ENCODE assay signal across 20 cellular contexts in genomic region chr15:28992340-28992864, GRCh38.
A peak's percentile ranks its signal among the peaks of the same experiment; 100 is the strongest.
DNase-seq lines count a peak whose midpoint lies in the region; ATAC-seq and TF ChIP-seq lines count a peak whose summit lies in the region.
"Had no signal": no experiment of that assay in that cellular context is flagged by ENCODE, and none has a peak within 500 bp of the region (broad histone marks: within the 10 kb centered on the region; RNA-seq: fewer than 3 reads in every experiment).

No MANE protein-coding gene starts in this region.

- H3K9me3 Mint-ChIP-seq in brain: no peaks in the 10 kb centered on the region
- H3K9me3 Mint-ChIP-seq: CD8-positive, alpha-beta memory T cell had no signal

- H3K27ac ChIP-seq in left ventricle myocardium inferior (replicated peaks) (peak overlapping the region; percentile 74), mesenchymal stem cell (ENCODE audit: low read length, poor library complexity, severe bottlenecking) (no peak overlapping the region), upper lobe of right lung (no peak overlapping the region)
- H3K27ac ChIP-seq: SJSA1, thoracic aorta had no signal

- H3K4me2 ChIP-seq in mesenchymal stem cell (ENCODE audit: low read length, poor library complexity, severe bottlenecking): no peak overlapping the region

- H3K4me1 ChIP-seq in left ventricle myocardium inferior: peaks cover 16% of the 10 kb centered on the region
- H3K4me1 ChIP-seq in mesenchymal stem cell (ENCODE audit: control insufficient read depth, insufficient read depth, low read depth, low read length): peaks cover 5% of the 10 kb centered on the region
- H3K4me1 ChIP-seq in upper lobe of right lung: no peaks in the 10 kb centered on the region

- no peak overlapping the region for H3K9ac ChIP-seq in mesenchymal stem cell (ENCODE audit: low read length)

- WGBS in mesenchymal stem cell: 99% methylated on average over 5 of the region's 5 CpGs

- H3K4me3 ChIP-seq in left ventricle myocardium inferior (no peak overlapping the region), mesenchymal stem cell (ENCODE audit: insufficient read depth in 1 of 2, low read depth in 1 of 2, low read length in 2 of 2) (no peak overlapping the region), upper lobe of right lung (no peak overlapping the region)
- H3K4me3 ChIP-seq: lung, MG63, SJSA1, thoracic aorta had no signal

- H3K27ac Mint-ChIP-seq in brain: peak overlapping the region; percentile 86 to 98 (median 97)

- H2BK5ac ChIP-seq in mesenchymal stem cell (ENCODE audit: low read depth, low read length, poor library complexity, severe bottlenecking): no peak overlapping the region

- no peak overlapping the region for H4K91ac ChIP-seq in mesenchymal stem cell (ENCODE audit: low read length)

- peak overlapping the region in 1 of 2 experiments; percentile 30 for H3K4ac ChIP-seq in mesenchymal stem cell (ENCODE audit: low read depth in 1 of 2, low read length in 2 of 2)

- H3K36me3 ChIP-seq in left ventricle myocardium inferior (no peaks in the 10 kb centered on the region), mesenchymal stem cell (ENCODE audit: control insufficient read depth in 1 of 2, insufficient read depth in 2 of 2, low read depth in 1 of 2, low read length in 2 of 2) (peaks cover 0 to 2% of the 10 kb centered on the region in 2 experiments), upper lobe of right lung (no peaks in the 10 kb centered on the region)
- H3K36me3 ChIP-seq: MG63, SJSA1, thoracic aorta had no signal

- TF ChIP-seq CTCF in left ventricle myocardium inferior (IDR thresholded peaks at IDR 0.05; ENCODE audit: borderline replicate concordance) (no peak), brain (conservative IDR thresholded peaks at IDR 0.05) (no peak), upper lobe of right lung (IDR thresholded peaks at IDR 0.05) (no peak)

- peak overlapping the region; percentile 35 for H4K8ac ChIP-seq in mesenchymal stem cell (ENCODE audit: low read length)

- no peak for ATAC-seq in Right ventricle myocardium inferior
- ATAC-seq in upper lobe of right lung: no peak
- no peak for ATAC-seq in HG03135 (IDR thresholded peaks at IDR 0.05; ENCODE audit: unreplicated experiment)

- H2AFZ ChIP-seq in mesenchymal stem cell (ENCODE audit: low read depth, low read length): no peak overlapping the region

- H3K4me3 Mint-ChIP-seq in brain: peak overlapping the region in 4 of 5 experiments; percentile 8 to 41 (median 24)
- H3K4me3 Mint-ChIP-seq: CD8-positive, alpha-beta memory T cell had no signal

- intact Hi-C loops in left ventricle myocardium inferior (cut with micrococcal nuclease): no loop called here
- intact Hi-C loops in Right ventricle myocardium inferior (cut with DNase I): no loop called here
- intact Hi-C loops in upper lobe of right lung (cut with DNase I): no loop called here

- H2BK120ac ChIP-seq in mesenchymal stem cell (ENCODE audit: low read depth, low read length): no peak overlapping the region

- H3K27me3 ChIP-seq in left ventricle myocardium inferior (ENCODE audit: low read depth) (no peaks in the 10 kb centered on the region), mesenchymal stem cell (ENCODE audit: control insufficient read depth in 1 of 2, insufficient read depth in 1 of 2, low read length in 2 of 2) (no peaks in the 10 kb centered on the region), upper lobe of right lung (no peaks in the 10 kb centered on the region)
- H3K27me3 ChIP-seq: MG63, SJSA1 had no signal

- H2AK5ac ChIP-seq in mesenchymal stem cell (ENCODE audit: low read length, severe bottlenecking): no peak overlapping the region

- no peaks in the 10 kb centered on the region for H3K79me1 ChIP-seq in mesenchymal stem cell (replicated peaks; ENCODE audit: low read length, poor library complexity, severe bottlenecking)

- H3K14ac ChIP-seq in mesenchymal stem cell (ENCODE audit: low read length in 2 of 2): peak overlapping the region in 1 of 2 experiments; percentile 81

- no peak overlapping the region for H2BK15ac ChIP-seq in mesenchymal stem cell (ENCODE audit: low read depth, poor library complexity, severe bottlenecking)

- H3K9me3 ChIP-seq in left ventricle myocardium inferior (replicated peaks) (no peaks in the 10 kb centered on the region), mesenchymal stem cell (ENCODE audit: control insufficient read depth, low read length) (no peaks in the 10 kb centered on the region), upper lobe of right lung (no peaks in the 10 kb centered on the region)
- H3K9me3 ChIP-seq: MG63, SJSA1, thoracic aorta had no signal

- peaks cover 27% of the 10 kb centered on the region for H3K36me3 Mint-ChIP-seq in brain

- H2BK12ac ChIP-seq in mesenchymal stem cell (ENCODE audit: low read length in 2 of 2): no peak overlapping the region

- H3K27me3 Mint-ChIP-seq in brain: peaks cover 2% of the 10 kb centered on the region
- H3K27me3 Mint-ChIP-seq: CD8-positive, alpha-beta memory T cell had no signal

- no peak for DNase-seq in left ventricle myocardium inferior
- DNase-seq in Right ventricle myocardium inferior (ENCODE audit: missing footprints): no peak
- DNase-seq in mesenchymal stem cell: no peak
- DNase-seq in upper lobe of right lung: peak; percentile 34
- no peak for DNase-seq in stimulated activated CD4-positive, alpha-beta T cell treated with anti-CD3 and anti-CD28 coated beads, Interleukin-12 subunit alpha, Interleukin-12 subunit beta, amount 100 ng/mL, for 4 hours
- DNase-seq in NCI-H2107 treated with DMSO at 0.1 percent for 48 hours (lab: John Stamatoyannopoulos, UW; ENCODE audit: unreplicated experiment): no peak
- DNase-seq: amniotic stem cell; CD8-positive, alpha-beta memory T cell; cerebellar nuclear complex; DMS53; effector memory CD4-positive, alpha-beta T cell; MG63; NCI-H1436 treated with DMSO at 0.1 percent for 48 hours; NCI-H2171 treated with DMSO at 0.1 percent for 48 hours; NCI-H774 had no signal

- peak overlapping the region in 1 of 2 experiments; percentile 42 for H3K18ac ChIP-seq in mesenchymal stem cell (ENCODE audit: low read depth in 1 of 2, low read length in 2 of 2)

- peaks cover 91% of the 10 kb centered on the region for H3K4me1 Mint-ChIP-seq in brain

- H3K23ac ChIP-seq in mesenchymal stem cell (ENCODE audit: low read length in 2 of 2): no peak overlapping the region
